In the genomic region with DNA sequence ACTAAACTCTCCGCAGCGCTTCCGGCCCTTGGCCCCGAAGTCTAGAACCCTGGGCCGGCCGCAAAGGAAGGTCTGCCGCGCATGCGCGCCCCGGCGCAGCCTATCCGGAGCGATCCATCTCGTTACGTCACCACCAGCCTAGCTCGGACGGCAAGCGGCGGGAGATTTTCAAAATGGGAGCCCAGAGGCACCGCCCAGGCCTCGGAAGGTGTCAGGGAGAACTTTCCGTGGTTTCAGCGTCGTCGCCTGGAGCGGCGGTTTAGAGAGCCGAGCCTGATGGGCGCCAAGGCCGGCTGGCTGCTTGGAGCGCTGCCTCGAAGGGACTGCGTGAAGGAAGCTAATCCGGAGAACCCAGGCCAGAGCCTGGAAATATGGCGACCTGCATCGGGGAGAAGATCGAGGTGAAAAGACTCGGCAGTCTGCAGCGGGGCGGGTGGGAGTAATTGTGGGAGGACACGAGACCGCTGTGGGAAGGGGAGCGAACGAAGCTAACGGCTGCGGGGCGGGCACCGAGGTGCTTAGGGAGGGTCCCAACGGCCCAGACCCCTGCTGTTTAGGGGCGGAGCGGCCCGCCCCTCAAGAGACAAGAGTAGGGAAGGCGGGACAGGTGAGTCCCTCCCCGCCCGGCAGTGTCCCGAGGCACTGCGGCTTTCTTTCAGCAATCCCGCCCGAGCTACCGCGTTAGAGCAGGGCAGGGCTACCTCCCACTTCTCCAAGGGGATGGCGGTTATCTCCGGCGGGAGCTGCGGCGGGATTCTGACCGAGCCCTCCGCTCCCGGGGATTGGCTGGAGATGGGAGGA, we compare ENCODE assay signal across 8 cellular contexts. TPM values are rescaled to one million over a fixed set of nuclear protein-coding genes. Genes with fewer than 3 reads are reported as not detected.
DNase-seq lines count a peak whose midpoint lies in the region; ATAC-seq and TF ChIP-seq lines count a peak whose summit lies in the region.

A gene (plus strand): TSS at position 130 of the 801 bp plus-strand sequence. CDS start 242 bp downstream, at position 372.

- DNase-seq in AML-193 (lab: John Stamatoyannopoulos, UW), result peak; percentile 94 to 95
- peak; percentile 93 for DNase-seq in NCI-H446 treated with DMSO at 0.1 percent for 48 hours (lab: John Stamatoyannopoulos, UW)
- DNase-seq in activated CD4-positive, CD25-positive, alpha-beta regulatory T cell treated with anti-CD3 and anti-CD28 coated beads, Interleukin-2, amount 50 U/mL, for 16 hours (ENCODE audit: low read depth, low spot score), result peak; percentile 86
- peak; percentile 89 to 94 for DNase-seq in central memory CD8-positive, alpha-beta T cell (ENCODE audit: low spot score in 2 of 2)
- DNase-seq in iris pigment epithelial cell (ENCODE audit: low read depth), result peak; percentile 91
- DNase-seq in spleen, result peak; percentile 97

- peaks cover 19% of the 10 kb centered on the region for H3K36me3 Mint-ChIP-seq in central memory CD8-positive, alpha-beta T cell (ENCODE audit: insufficient read depth)

- H3K4me3 ChIP-seq in spleen, result peak within 1 kb of the TSS; percentile 77 to 100 (median 95)

- no peaks in the 10 kb centered on the region for H3K9me3 Mint-ChIP-seq in central memory CD8-positive, alpha-beta T cell

- H3K27me3 ChIP-seq in spleen (replicated peaks in 1 of 7), result no peaks in the 10 kb centered on the region

- H3K9me3 ChIP-seq in spleen, result no peaks in the 10 kb centered on the region

- H3K4me1 ChIP-seq in spleen, result peaks cover 5 to 31% (median 19%) of the 10 kb centered on the region in 6 donors

- H3K4me3 Mint-ChIP-seq in central memory CD8-positive, alpha-beta T cell, result peak within 1 kb of the TSS; percentile 100

- 0 to 1% (median 1%) methylated on average over 33 to 70 of the region's 70 CpGs for WGBS in spleen, 5 donors

- intact Hi-C loops in spleen (cut with DNase I; ENCODE audit: low total_unique reads), result loop anchor here (10.0 kb wide), 1 partner anchor 84 kb away; a partner anchor contains a TSS

- TF ChIP-seq CTCF in spleen (IDR thresholded peaks at IDR 0.05 in 8 of 11, conservative IDR thresholded peaks at IDR 0.05 in 3 of 11), result no peak

- H3K36me3 ChIP-seq in spleen, result peaks cover 0 to 4% (median 0%) of the 10 kb centered on the region in 6 donors

- peaks cover 24% of the 10 kb centered on the region for H3K4me1 Mint-ChIP-seq in central memory CD8-positive, alpha-beta T cell

- no peaks in the 10 kb centered on the region for H3K27me3 Mint-ChIP-seq in central memory CD8-positive, alpha-beta T cell

- peak within 1 kb of the TSS; percentile 79 to 87 (median 84) for H3K27ac ChIP-seq in spleen

- peak within 1 kb of the TSS; percentile 99 for H3K27ac Mint-ChIP-seq in central memory CD8-positive, alpha-beta T cell (ENCODE audit: low read depth)

- TF ChIP-seq POLR2A in GM19099 (IDR thresholded peaks at IDR 0.05; ENCODE audit: extremely low read depth, insufficient read length, low read depth), result peak; percentile 67
- peak in 1 of 3 donors; percentile 65 for TF ChIP-seq POLR2A in spleen (IDR thresholded peaks at IDR 0.05)

- peak; percentile 89 for ATAC-seq in HG03378 (IDR thresholded peaks at IDR 0.05; ENCODE audit: unreplicated experiment)
- ATAC-seq in central memory CD8-positive, alpha-beta T cell (replicated peaks; ENCODE audit: extremely low read depth, poor library complexity, severe bottlenecking), result peak; percentile 95

RNA-seq across cellular contexts. Expression of the gene that starts here (rescaled TPM):
- total RNA-seq in spleen, result 10 to 100 TPM in 1 of 7 donors, 1 to 10 TPM in 6; 2.3 to 10.4 (median 5.1) TPM
- polyA plus RNA-seq in spleen, result 1 to 10 TPM; 1.9 to 4.0 (median 2.8) TPM

Comparison
In these comparisons a context has a peak if more than half of its experiments do, and no peak if none do; other contexts are left out.
1. Peak in every context shown above with its lines: DNase-seq, ATAC-seq, H3K4me3 ChIP-seq and H3K27ac ChIP-seq.